9 cellular contexts compared by ENCODE assay signal in genomic region chr7:5634107-5634950, GRCh38. TPM values are rescaled to one million over a fixed set of nuclear protein-coding genes. Genes with fewer than 3 reads are reported as not detected.
DNase-seq lines count a peak whose midpoint lies in the region; ATAC-seq and TF ChIP-seq lines count a peak whose summit lies in the region.
"Had no signal": no experiment of that assay in that cellular context is flagged by ENCODE, and none has a peak within 500 bp of the region (broad histone marks: within the 10 kb centered on the region; RNA-seq: fewer than 3 reads in every experiment).

No MANE protein-coding gene starts in this region.

- no peak for ATAC-seq in GM21390 (IDR thresholded peaks at IDR 0.05; ENCODE audit: unreplicated experiment)

- no peak for TF ChIP-seq CTCF in BJ (IDR thresholded peaks at IDR 0.05; ENCODE audit: insufficient read depth, low read depth, low read length)
- no peak for TF ChIP-seq CTCF in fibroblast of mammary gland (conservative IDR thresholded peaks at IDR 0.05; ENCODE audit: control insufficient read depth, insufficient read depth, low read depth, low read length)

- peaks cover 2% of the 10 kb centered on the region for H3K36me3 ChIP-seq in BJ (ENCODE audit: control insufficient read depth, insufficient read depth, low read length)

- H3K27me3 ChIP-seq in BJ (ENCODE audit: control insufficient read depth, insufficient read depth, low read length): no peaks in the 10 kb centered on the region

- POLR2A ChIA-PET in BJ (lab: Charles Lee): interaction anchor here (1.3 kb wide), 1 partner anchor 39 kb away, joined by 5 read pairs; no protein-coding TSS in a partner anchor

- H3K4me3 ChIP-seq in BJ (ENCODE audit: low read depth, low read length) (no peak overlapping the region), fibroblast of mammary gland (ENCODE audit: control insufficient read depth, low read depth, low read length) (peak overlapping the region; percentile 16)

- CTCF ChIA-PET in BJ (lab: Yijun Ruan, JAX): interaction anchor here (0.8 to 2.0 kb wide), 9 partner anchors 9 to 75 kb away, joined by 3 to 5 read pairs (median 4); no protein-coding TSS in a partner anchor

- DNase-seq in BJ (ENCODE audit: low read depth) (peak; percentile 96), NCI-H69 (lab: John Stamatoyannopoulos, UW) (peak; percentile 88), fibroblast of mammary gland (ENCODE audit: low read depth) (peak; percentile 97), nucleus accumbens (lab: John Stamatoyannopoulos, UW) (peak in 46 of 56 donors; percentile 28 to 79 (median 55)), NCI-H774 (lab: John Stamatoyannopoulos, UW) (no peak), DMS153 (lab: John Stamatoyannopoulos, UW) (no peak)
- no peak for DNase-seq in activated T-cell treated with anti-CD3 and anti-CD28 coated beads, Interleukin-2, amount 50 U/mL, for 1 hour
- DNase-seq: activated naive CD8-positive, alpha-beta T cell treated with anti-CD3 and anti-CD28 coated beads, Interleukin-2, amount 10 ng/mL, durations not matched to agents 7 days and 5 days had no signal

RNA-seq across cellular contexts. Expression of gene FSCN1, which starts 41.7 kb away (rescaled TPM):
- 64.9 and 117 TPM in 2 replicates for polyA plus RNA-seq in BJ (2011; rRNA removed)
- polyA minus RNA-seq in BJ (2011; rRNA and poly(A)+ RNA removed): 65.5 and 66.4 TPM in 2 replicates

Comparison
In these comparisons a context has a peak if more than half of its experiments do, and no peak if none do; other contexts are left out.
1. DNase-seq: peak in BJ (single experiment), NCI-H69 (single experiment), fibroblast of mammary gland (single experiment) and nucleus accumbens (46 of 56); none in NCI-H774 (single experiment), activated T-cell treated with anti-CD3 and anti-CD28 coated beads, Interleukin-2, amount 50 U/mL, for 1 hour (single experiment) and DMS153 (single experiment).